ENCODE assay signal across 22 cellular contexts in the genomic region with DNA sequence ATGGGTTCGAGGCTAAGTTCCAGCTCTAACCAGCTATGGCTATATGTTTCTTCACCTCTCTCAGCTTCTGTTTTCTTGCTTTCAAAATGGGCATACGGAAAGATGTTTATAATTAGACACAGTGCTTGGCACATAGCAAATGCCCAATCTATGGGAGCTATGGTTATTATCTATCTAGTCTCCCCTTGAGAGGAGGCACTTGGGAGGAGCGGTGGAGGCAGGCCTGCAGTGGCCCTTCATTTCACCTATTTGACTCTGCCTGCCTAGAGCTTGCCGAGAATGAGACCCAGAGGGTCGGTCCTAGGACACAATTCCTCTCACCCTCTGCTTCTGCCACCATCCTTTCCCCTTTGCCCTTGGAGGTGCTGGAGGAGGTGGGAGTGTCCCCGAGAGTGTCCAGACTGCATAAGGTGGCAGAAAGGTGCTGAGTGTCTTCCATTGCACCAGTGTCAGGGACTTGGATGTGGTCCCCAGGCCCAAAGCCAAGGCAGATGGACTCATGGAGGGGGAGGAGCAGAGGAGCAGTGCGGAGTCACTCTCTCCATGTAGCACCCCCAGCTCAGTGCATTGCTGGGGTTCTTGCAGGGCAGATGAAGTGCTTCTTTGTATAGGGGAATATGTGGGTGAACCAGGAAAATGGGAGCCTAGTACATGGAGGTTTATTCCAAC. TPM values are rescaled to one million over a fixed set of nuclear protein-coding genes. Genes with fewer than 3 reads are reported as not detected.
"Had no signal": no experiment of that assay in that cellular context is flagged by ENCODE, and none has a peak within 500 bp of the region (broad histone marks: within the 10 kb centered on the region; RNA-seq: fewer than 3 reads in every experiment).

No MANE protein-coding gene starts in this region.

- DNase-seq: activated CD4-positive, alpha-beta T cell treated with anti-CD3 and anti-CD28 coated beads, Interleukin-2, amount 10 ng/mL, durations not matched to agents 24 days and 14 days; activated CD4-positive, CD25-positive, alpha-beta regulatory T cell; activated CD8-positive, alpha-beta memory T cell treated with anti-CD3 and anti-CD28 coated beads, Interleukin-2, amount 50 U/mL, for 4 hours; activated gamma-delta T cell; activated T-cell treated with anti-CD3 and anti-CD28 coated beads, Interleukin-2, amount 50 U/mL, for 48 hours; amniotic stem cell; dermis blood vessel endothelial cell; foreskin melanocyte; mucosa of descending colon; naive thymus-derived CD4-positive, alpha-beta T cell; nucleus accumbens; right lobe of liver; stimulated activated naive CD8-positive, alpha-beta T cell treated with anti-CD3 and anti-CD28 coated beads, Interleukin-15, amount 100 ng/mL, for 72 hours; SW 1271; upper lobe of right lung had no signal

- H3K4me1 ChIP-seq: right lobe of liver, upper lobe of right lung had no signal

- H3K36me3 ChIP-seq: right lobe of liver, upper lobe of right lung had no signal

- H3K27me3 ChIP-seq: right lobe of liver, upper lobe of right lung had no signal

- H3K27ac ChIP-seq: epithelial cell of prostate, right lobe of liver, upper lobe of right lung had no signal

- H3K36me3 Mint-ChIP-seq: activated naive CD8-positive, alpha-beta T cell; brain; naive thymus-derived CD4-positive, alpha-beta T cell had no signal

- H3K4me3 ChIP-seq: mucosa of descending colon, right lobe of liver, upper lobe of right lung had no signal

- H3K4me1 Mint-ChIP-seq: brain; central memory CD8-positive, alpha-beta T cell had no signal

- H3K27me3 Mint-ChIP-seq: activated naive CD8-positive, alpha-beta T cell; central memory CD8-positive, alpha-beta T cell had no signal

- H3K9me3 ChIP-seq: mucosa of descending colon, right lobe of liver, upper lobe of right lung had no signal

- H3K27ac Mint-ChIP-seq: activated naive CD8-positive, alpha-beta T cell; stimulated activated naive CD8-positive, alpha-beta T cell treated with anti-CD3 and anti-CD28 coated beads, Interleukin-15, amount 100 ng/mL, for 72 hours had no signal

- H3K9me3 Mint-ChIP-seq: activated CD4-positive, alpha-beta T cell treated with anti-CD3 and anti-CD28 coated beads, Interleukin-2, amount 10 ng/mL, durations not matched to agents 24 days and 14 days; central memory CD8-positive, alpha-beta T cell; naive thymus-derived CD4-positive, alpha-beta T cell; stimulated activated naive CD8-positive, alpha-beta T cell treated with anti-CD3 and anti-CD28 coated beads, Interleukin-15, amount 100 ng/mL, for 72 hours had no signal

- ATAC-seq: mucosa of descending colon, right lobe of liver, upper lobe of right lung had no signal

- FAIRE-seq: TTC549 had no signal

- H3K4me3 Mint-ChIP-seq: activated CD4-positive, alpha-beta T cell treated with anti-CD3 and anti-CD28 coated beads, Interleukin-2, amount 10 ng/mL, durations not matched to agents 24 days and 14 days; activated CD8-positive, alpha-beta T cell treated with anti-CD3 and anti-CD28 coated beads, Interleukin-2, amount 10 ng/mL, durations not matched to agents 7 days and 5 days; activated naive CD8-positive, alpha-beta T cell; brain; naive thymus-derived CD4-positive, alpha-beta T cell; stimulated activated naive CD8-positive, alpha-beta T cell treated with anti-CD3 and anti-CD28 coated beads, Interleukin-15, amount 100 ng/mL, for 72 hours had no signal

RNA-seq across cellular contexts. Expression of a gene that starts 9.0 kb away (rescaled TPM):
- total RNA-seq: activated CD4-positive, alpha-beta T cell treated with anti-CD3 and anti-CD28 coated beads, Interleukin-2, amount 10 ng/mL, durations not matched to agents 24 days and 14 days; dermis blood vessel endothelial cell; fibroblast of lung had no signal

RNA-seq across cellular contexts. Expression of a gene that starts 42.2 kb away (rescaled TPM):
- total RNA-seq: fibroblast of lung had no signal
- polyA plus RNA-seq: fibroblast of lung had no signal
